ENCODE assay signal across 6 cellular contexts in the genomic region with DNA sequence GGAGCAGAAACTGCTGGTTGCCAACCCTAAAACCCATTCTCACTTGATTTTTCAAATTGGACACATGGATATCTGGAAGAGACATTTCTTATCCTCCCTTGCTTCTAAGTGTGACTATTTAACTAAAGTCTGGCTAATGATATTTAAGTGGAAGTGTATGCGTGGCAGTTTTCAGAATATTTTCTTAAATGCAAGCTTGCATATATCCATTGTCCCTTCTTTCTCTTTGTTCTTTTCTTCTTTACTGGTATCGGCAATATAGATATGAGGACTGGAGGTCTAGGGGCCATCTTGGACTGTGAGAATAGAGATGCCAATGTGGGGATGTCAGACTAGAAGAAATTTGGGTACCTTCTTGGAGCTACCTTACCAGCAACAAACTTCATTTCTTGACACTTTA.
"Had no signal": no experiment of that assay in that cellular context is flagged by ENCODE, and none has a peak within 500 bp of the region (broad histone marks: within the 10 kb centered on the region; RNA-seq: fewer than 3 reads in every experiment).

No MANE protein-coding gene starts in this region.

- H3K27ac ChIP-seq: HL-60, KMS-11 had no signal

- DNase-seq: Karpas-422, KBM-7, KG1 had no signal

- FAIRE-seq: HTR-8/SVneo had no signal

- H3K4me2 ChIP-seq: KMS-11 had no signal

- H3K9ac ChIP-seq: KMS-11 had no signal
